8 cellular contexts compared by ENCODE assay signal in the genomic region with DNA sequence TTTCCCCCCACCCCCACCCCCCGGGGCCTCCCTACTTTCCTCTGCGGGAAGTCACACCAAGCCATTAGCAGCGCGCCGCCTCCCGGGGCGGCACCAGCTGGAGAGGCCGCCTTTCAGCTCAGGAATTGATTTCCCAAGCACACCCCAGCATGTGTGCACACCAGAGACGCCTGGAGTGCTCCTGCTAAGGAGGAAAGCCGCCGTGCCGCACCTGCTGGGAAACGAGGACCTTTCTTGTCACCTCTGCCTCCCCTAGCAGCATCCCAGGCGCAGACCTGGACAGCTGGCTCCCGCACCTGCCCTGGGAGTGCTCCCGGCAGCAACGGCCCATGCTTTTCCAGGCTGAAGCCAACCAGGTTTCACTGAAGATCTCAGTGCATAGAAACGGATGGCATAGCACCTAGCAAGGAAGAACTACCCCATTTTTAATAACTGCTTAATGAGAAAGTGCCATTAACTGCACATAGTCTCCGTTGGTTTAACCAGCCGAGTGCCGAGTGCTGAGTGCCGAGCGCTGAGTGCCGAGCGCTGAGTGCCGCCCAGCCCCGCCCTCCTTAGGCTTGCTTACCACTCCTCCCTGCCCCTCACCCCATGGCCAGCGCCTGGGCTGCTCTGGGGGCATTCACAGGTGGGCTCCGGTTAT.
DNase-seq lines count a peak whose midpoint lies in the region; ATAC-seq and TF ChIP-seq lines count a peak whose summit lies in the region.

No MANE protein-coding gene starts in this region.

- H3K4me1 Mint-ChIP-seq in immature natural killer cell = no peaks in the 10 kb centered on the region

- H3K27me3 ChIP-seq in kidney epithelial cell (ENCODE audit: control insufficient read depth, insufficient read depth, low read length) = peaks cover 4% of the 10 kb centered on the region

- H3K9me3 Mint-ChIP-seq in immature natural killer cell = no peaks in the 10 kb centered on the region

- in situ Hi-C loops in T47D (cut with HindIII; ENCODE audit: low pct_unique_long_range_greater_than_20kb, low sequenced_read_pairs) = no loop called here

- peak; percentile 58 for ATAC-seq in stimulated activated naive CD8-positive, alpha-beta T cell treated with anti-CD3 and anti-CD28 coated beads, Interleukin-15, Interleukin-2, amounts not matched to agents 100 U/mL and 50 U/mL, for 24 hours
- ATAC-seq in activated CD4-positive, CD25-positive, alpha-beta regulatory T cell treated with anti-CD3 and anti-CD28 coated beads, Interleukin-2, amount 50 U/mL, for 24 hours = no peak
- no peak for ATAC-seq in HG03432 (IDR thresholded peaks at IDR 0.05; ENCODE audit: unreplicated experiment)

- H3K27me3 Mint-ChIP-seq in immature natural killer cell (ENCODE audit: low read depth in 3 of 3) = peaks cover 3 to 5% (median 5%) of the 10 kb centered on the region in 3 donors

- no peaks in the 10 kb centered on the region for H3K36me3 ChIP-seq in kidney epithelial cell (ENCODE audit: control insufficient read depth, insufficient read depth, low read length)

- H3K4me3 Mint-ChIP-seq in immature natural killer cell = no peak overlapping the region

- H3K4me3 ChIP-seq in kidney epithelial cell (ENCODE audit: low read depth, low read length) = peak overlapping the region; percentile 38

- H3K27ac Mint-ChIP-seq in immature natural killer cell = no peak overlapping the region

- H3K36me3 Mint-ChIP-seq in immature natural killer cell = no peaks in the 10 kb centered on the region

- no peak for TF ChIP-seq CTCF in kidney epithelial cell (IDR thresholded peaks at IDR 0.05; ENCODE audit: insufficient read depth, low read length, poor library complexity, severe bottlenecking)

- peak; percentile 98 for DNase-seq in COLO668 (lab: John Stamatoyannopoulos, UW; ENCODE audit: unreplicated experiment)
- peak; percentile 79 for DNase-seq in NCI-H1694 (lab: John Stamatoyannopoulos, UW)
- DNase-seq in T47D (ENCODE audit: low read depth in 1 of 2, low spot score in 1 of 2) = peak; percentile 34 to 59
- no peak for DNase-seq in kidney epithelial cell (ENCODE audit: low read depth)
- no peak for DNase-seq in stimulated activated naive CD8-positive, alpha-beta T cell treated with anti-CD3 and anti-CD28 coated beads, Interleukin-15, Interleukin-2, amounts not matched to agents 100 U/mL and 50 U/mL, for 24 hours
- no peak for DNase-seq in immature natural killer cell

Comparison
In these comparisons a context has a peak if more than half of its experiments do, and no peak if none do; other contexts are left out.
1. DNase-seq: peak in COLO668 (single experiment), NCI-H1694 (single experiment) and T47D (2 of 2); none in kidney epithelial cell (single experiment), stimulated activated naive CD8-positive, alpha-beta T cell treated with anti-CD3 and anti-CD28 coated beads, Interleukin-15, Interleukin-2, amounts not matched to agents 100 U/mL and 50 U/mL, for 24 hours (single experiment) and immature natural killer cell (0 of 3).